34 cellular contexts compared by ENCODE assay signal in genomic region chr6:165698868-165699267, GRCh38.
"Had no signal": no experiment of that assay in that cellular context is flagged by ENCODE, and none has a peak within 500 bp of the region (broad histone marks: within the 10 kb centered on the region; RNA-seq: fewer than 3 reads in every experiment).

No MANE protein-coding gene starts in this region.

- H3K4me3 ChIP-seq: MG63 had no signal

- H3K27me3 ChIP-seq: MG63 had no signal

- H3K36me3 ChIP-seq: MG63 had no signal

- DNase-seq: Karpas-422, Kasumi-1, MG63, MM.1S, MV-4-11, NCI-H1048, NCI-H1092, NCI-H1092 treated with DMSO at 0.1 percent for 48 hours, NCI-H1105, NCI-H1105 treated with DMSO at 0.1 percent for 48 hours, NCI-H1417, NCI-H1417 treated with DMSO at 0.1 percent for 48 hours, NCI-H1436, NCI-H1436 treated with DMSO at 0.1 percent for 48 hours, NCI-H146, NCI-H1694, NCI-H1694 treated with DMSO at 0.1 percent for 48 hours, NCI-H187, NCI-H187 treated with DMSO at 0.1 percent for 48 hours, NCI-H1930, NCI-H2029, NCI-H2029 treated with DMSO at 0.1 percent for 48 hours, NCI-H2081, NCI-H2081 treated with DMSO at 0.1 percent for 48 hours, NCI-H2107, NCI-H2171, NCI-H2171 treated with DMSO at 0.1 percent for 48 hours, NCI-H2227 treated with DMSO at 0.1 percent for 48 hours, NCI-H226, NCI-H345, NCI-H446, NCI-H446 treated with DMSO at 0.1 percent for 48 hours, NCI-H510A, NCI-H510A treated with DMSO at 0.1 percent for 48 hours had no signal

- H3K9me3 ChIP-seq: MG63 had no signal
